1 cellular context compared by ENCODE assay signal in the genomic region with DNA sequence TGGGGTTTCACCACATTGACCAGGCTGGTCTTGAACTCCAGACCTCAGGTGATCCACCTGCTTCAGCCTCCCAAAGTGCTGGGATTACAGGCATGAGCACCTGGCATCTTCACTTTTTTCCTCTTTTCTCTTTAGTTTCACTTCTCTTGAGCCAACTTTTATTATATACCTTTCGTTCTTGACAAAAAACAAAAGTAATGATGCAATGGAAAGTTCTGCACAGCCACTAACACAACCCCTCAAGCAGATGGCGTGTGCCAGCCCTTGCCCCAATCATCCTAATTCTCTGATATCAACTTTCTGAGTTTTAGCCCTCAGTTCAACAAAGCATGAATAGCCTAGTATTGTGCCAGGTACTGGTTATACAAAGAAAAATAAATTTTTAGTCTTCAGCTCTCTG.
TF ChIP-seq lines count a peak whose summit lies in the region.

No MANE protein-coding gene starts in this region.

TF ChIP-seq in GM12878, 131 proteins besides CTCF, POLR2A, EP300 and RAD21 (continued from another document):
- TF ChIP-seq CEBPB (IDR thresholded peaks at IDR 0.05; ENCODE audit: borderline replicate concordance in 1 of 2, low read depth in 2 of 2, low read length in 2 of 2), result no peak
- TF ChIP-seq, protein P1, sequence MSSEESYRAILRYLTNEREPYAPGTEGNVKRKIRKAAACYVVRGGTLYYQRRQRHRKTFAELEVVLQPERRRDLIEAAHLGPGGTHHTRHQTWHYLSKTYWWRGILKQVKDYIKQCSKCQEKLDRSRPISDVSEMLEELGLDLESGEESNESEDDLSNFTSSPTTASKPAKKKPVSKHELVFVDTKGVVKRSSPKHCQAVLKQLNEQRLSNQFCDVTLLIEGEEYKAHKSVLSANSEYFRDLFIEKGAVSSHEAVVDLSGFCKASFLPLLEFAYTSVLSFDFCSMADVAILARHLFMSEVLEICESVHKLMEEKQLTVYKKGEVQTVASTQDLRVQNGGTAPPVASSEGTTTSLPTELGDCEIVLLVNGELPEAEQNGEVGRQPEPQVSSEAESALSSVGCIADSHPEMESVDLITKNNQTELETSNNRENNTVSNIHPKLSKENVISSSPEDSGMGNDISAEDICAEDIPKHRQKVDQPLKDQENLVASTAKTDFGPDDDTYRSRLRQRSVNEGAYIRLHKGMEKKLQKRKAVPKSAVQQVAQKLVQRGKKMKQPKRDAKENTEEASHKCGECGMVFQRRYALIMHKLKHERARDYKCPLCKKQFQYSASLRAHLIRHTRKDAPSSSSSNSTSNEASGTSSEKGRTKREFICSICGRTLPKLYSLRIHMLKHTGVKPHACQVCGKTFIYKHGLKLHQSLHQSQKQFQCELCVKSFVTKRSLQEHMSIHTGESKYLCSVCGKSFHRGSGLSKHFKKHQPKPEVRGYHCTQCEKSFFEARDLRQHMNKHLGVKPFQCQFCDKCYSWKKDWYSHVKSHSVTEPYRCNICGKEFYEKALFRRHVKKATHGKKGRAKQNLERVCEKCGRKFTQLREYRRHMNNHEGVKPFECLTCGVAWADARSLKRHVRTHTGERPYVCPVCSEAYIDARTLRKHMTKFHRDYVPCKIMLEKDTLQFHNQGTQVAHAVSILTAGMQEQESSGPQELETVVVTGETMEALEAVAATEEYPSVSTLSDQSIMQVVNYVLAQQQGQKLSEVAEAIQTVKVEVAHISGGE (CRISPR knock-in tag; IDR thresholded peaks at IDR 0.05), result no peak
- TF ChIP-seq ZNF384 (IDR thresholded peaks at IDR 0.05; ENCODE audit: borderline replicate concordance, low read depth, low read length), result no peak
- no peak for TF ChIP-seq ZSCAN29 (IDR thresholded peaks at IDR 0.05)
- TF ChIP-seq EZH2 (IDR thresholded peaks at IDR 0.05; ENCODE audit: borderline replicate concordance, control insufficient read depth, low read depth, low read length), result no peak
- TF ChIP-seq EED (IDR thresholded peaks at IDR 0.05; ENCODE audit: low read depth), result peak; percentile 70
- no peak for TF ChIP-seq PAX5 (IDR thresholded peaks at IDR 0.05; ENCODE audit: borderline replicate concordance, low read depth, low read length)
- TF ChIP-seq IKZF1 (conservative IDR thresholded peaks at IDR 0.05), result peak; percentile 50; the same call in 1 of the 2 replicates
- no peak for TF ChIP-seq TCF7 (IDR thresholded peaks at IDR 0.05; ENCODE audit: borderline replicate concordance)
- TF ChIP-seq PAX8 (IDR thresholded peaks at IDR 0.05), result no peak
- TF ChIP-seq SRF (IDR thresholded peaks at IDR 0.05; ENCODE audit: low read depth in 2 of 2, low read length in 2 of 2), result no peak
- no peak for TF ChIP-seq EGR1 (IDR thresholded peaks at IDR 0.05; ENCODE audit: borderline replicate concordance in 1 of 2, low read depth in 2 of 2, low read length in 2 of 2)
- no peak for TF ChIP-seq HDAC2 (IDR thresholded peaks at IDR 0.05)
- TF ChIP-seq NR2F1 (conservative IDR thresholded peaks at IDR 0.05), result 0 out of 2 replicates have a peak, but pooled peaks have one; percentile 13
- peak; percentile 52; the same call in 1 of the 2 replicates for TF ChIP-seq JUNB (IDR thresholded peaks at IDR 0.05)
- TF ChIP-seq ZNF217 (IDR thresholded peaks at IDR 0.05), result no peak
- no peak for TF ChIP-seq RAD51 (IDR thresholded peaks at IDR 0.05)
- TF ChIP-seq, protein P2, sequence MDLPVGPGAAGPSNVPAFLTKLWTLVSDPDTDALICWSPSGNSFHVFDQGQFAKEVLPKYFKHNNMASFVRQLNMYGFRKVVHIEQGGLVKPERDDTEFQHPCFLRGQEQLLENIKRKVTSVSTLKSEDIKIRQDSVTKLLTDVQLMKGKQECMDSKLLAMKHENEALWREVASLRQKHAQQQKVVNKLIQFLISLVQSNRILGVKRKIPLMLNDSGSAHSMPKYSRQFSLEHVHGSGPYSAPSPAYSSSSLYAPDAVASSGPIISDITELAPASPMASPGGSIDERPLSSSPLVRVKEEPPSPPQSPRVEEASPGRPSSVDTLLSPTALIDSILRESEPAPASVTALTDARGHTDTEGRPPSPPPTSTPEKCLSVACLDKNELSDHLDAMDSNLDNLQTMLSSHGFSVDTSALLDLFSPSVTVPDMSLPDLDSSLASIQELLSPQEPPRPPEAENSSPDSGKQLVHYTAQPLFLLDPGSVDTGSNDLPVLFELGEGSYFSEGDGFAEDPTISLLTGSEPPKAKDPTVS (IDR thresholded peaks at IDR 0.05; ENCODE audit: low read depth, low read length), result no peak
- TF ChIP-seq, protein P3, sequence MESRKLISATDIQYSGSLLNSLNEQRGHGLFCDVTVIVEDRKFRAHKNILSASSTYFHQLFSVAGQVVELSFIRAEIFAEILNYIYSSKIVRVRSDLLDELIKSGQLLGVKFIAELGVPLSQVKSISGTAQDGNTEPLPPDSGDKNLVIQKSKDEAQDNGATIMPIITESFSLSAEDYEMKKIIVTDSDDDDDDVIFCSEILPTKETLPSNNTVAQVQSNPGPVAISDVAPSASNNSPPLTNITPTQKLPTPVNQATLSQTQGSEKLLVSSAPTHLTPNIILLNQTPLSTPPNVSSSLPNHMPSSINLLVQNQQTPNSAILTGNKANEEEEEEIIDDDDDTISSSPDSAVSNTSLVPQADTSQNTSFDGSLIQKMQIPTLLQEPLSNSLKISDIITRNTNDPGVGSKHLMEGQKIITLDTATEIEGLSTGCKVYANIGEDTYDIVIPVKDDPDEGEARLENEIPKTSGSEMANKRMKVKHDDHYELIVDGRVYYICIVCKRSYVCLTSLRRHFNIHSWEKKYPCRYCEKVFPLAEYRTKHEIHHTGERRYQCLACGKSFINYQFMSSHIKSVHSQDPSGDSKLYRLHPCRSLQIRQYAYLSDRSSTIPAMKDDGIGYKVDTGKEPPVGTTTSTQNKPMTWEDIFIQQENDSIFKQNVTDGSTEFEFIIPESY (IDR thresholded peaks at IDR 0.05), result no peak
- TF ChIP-seq SIX5 (IDR thresholded peaks at IDR 0.05; ENCODE audit: low read depth, low read length, severe bottlenecking), result no peak
- TF ChIP-seq IKZF2 (IDR thresholded peaks at IDR 0.05), result peak; percentile 40 to 48; a peak in 2 of 4 replicates
- TF ChIP-seq MEF2A (IDR thresholded peaks at IDR 0.05; ENCODE audit: insufficient read depth, low read depth, low read length), result no peak
- TF ChIP-seq RUNX3 (IDR thresholded peaks at IDR 0.05; ENCODE audit: low read length), result peak; percentile 11; the same call in 1 of the 2 replicates
- no peak for TF ChIP-seq BCL3 (IDR thresholded peaks at IDR 0.05; ENCODE audit: borderline replicate concordance, insufficient read depth, low read depth, low read length, poor library complexity, severe bottlenecking)
- TF ChIP-seq, protein P4, sequence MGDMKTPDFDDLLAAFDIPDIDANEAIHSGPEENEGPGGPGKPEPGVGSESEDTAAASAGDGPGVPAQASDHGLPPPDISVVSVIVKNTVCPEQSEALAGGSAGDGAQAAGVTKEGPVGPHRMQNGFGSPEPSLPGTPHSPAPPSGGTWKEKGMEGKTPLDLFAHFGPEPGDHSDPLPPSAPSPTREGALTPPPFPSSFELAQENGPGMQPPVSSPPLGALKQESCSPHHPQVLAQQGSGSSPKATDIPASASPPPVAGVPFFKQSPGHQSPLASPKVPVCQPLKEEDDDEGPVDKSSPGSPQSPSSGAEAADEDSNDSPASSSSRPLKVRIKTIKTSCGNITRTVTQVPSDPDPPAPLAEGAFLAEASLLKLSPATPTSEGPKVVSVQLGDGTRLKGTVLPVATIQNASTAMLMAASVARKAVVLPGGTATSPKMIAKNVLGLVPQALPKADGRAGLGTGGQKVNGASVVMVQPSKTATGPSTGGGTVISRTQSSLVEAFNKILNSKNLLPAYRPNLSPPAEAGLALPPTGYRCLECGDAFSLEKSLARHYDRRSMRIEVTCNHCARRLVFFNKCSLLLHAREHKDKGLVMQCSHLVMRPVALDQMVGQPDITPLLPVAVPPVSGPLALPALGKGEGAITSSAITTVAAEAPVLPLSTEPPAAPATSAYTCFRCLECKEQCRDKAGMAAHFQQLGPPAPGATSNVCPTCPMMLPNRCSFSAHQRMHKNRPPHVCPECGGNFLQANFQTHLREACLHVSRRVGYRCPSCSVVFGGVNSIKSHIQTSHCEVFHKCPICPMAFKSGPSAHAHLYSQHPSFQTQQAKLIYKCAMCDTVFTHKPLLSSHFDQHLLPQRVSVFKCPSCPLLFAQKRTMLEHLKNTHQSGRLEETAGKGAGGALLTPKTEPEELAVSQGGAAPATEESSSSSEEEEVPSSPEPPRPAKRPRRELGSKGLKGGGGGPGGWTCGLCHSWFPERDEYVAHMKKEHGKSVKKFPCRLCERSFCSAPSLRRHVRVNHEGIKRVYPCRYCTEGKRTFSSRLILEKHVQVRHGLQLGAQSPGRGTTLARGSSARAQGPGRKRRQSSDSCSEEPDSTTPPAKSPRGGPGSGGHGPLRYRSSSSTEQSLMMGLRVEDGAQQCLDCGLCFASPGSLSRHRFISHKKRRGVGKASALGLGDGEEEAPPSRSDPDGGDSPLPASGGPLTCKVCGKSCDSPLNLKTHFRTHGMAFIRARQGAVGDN (IDR thresholded peaks at IDR 0.05), result no peak
- no peak for TF ChIP-seq CHD1 (IDR thresholded peaks at IDR 0.05; ENCODE audit: low read depth, low read length)
- TF ChIP-seq SMARCA5 (IDR thresholded peaks at IDR 0.05), result no peak
TF ChIP-seq in GM12878: peak in this region for 7.
